Comparison of ENCODE assay signal across 17 cellular contexts in the genomic region with DNA sequence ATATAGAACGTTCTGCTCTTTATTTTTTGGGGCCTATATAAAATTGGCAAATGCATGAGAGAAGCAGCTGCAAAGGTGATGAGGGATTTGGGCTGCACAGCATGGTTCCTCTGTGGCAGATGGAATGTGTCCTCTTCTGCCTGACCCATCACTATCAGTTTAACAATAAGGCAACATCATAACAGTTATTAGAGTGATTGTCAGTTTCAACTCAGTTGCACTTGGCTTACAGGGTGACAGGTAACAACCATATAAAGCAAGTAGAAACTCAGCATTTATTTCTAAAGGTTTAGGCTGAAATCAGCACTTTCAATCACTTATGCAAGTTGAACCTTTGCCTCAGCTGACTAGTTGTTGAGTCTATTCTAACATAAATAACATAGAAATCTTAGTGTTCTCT.
"Had no signal": no experiment of that assay in that cellular context is flagged by ENCODE, and none has a peak within 500 bp of the region (broad histone marks: within the 10 kb centered on the region; RNA-seq: fewer than 3 reads in every experiment).

No MANE protein-coding gene starts in this region.

- H3K4me1 ChIP-seq: esophagus squamous epithelium, neural progenitor cell, suprapubic skin, thyroid gland had no signal

- DNase-seq: effector memory CD8-positive, alpha-beta T cell; esophagus squamous epithelium; foreskin fibroblast; glutamatergic neuron; islet precursor cell; natural killer cell; nucleus accumbens; ovary; right cardiac atrium; small intestine; stimulated activated CD4-positive, alpha-beta T cell treated with anti-CD3 and anti-CD28 coated beads, Interleukin-2, amount 100 ng/mL, for 48 hours; stimulated activated naive CD4-positive, alpha-beta T cell treated with Interleukin-2 at 50 U/mL for 16 hours; thyroid gland had no signal

- H3K4me3 ChIP-seq: esophagus squamous epithelium, gastroesophageal sphincter, neural progenitor cell, ovary, suprapubic skin, thyroid gland had no signal

- H3K9me3 ChIP-seq: esophagus squamous epithelium, gastroesophageal sphincter, ovary, suprapubic skin, thyroid gland had no signal

- H3K27ac ChIP-seq: esophagus squamous epithelium, gastroesophageal sphincter, neural progenitor cell, ovary, suprapubic skin, thyroid gland had no signal

- H3K27me3 ChIP-seq: esophagus squamous epithelium, gastroesophageal sphincter, neural progenitor cell, ovary, suprapubic skin, thyroid gland had no signal

- ATAC-seq: effector memory CD8-positive, alpha-beta T cell; gastroesophageal sphincter; left lobe of liver; natural killer cell; right cardiac atrium had no signal

- H3K36me3 ChIP-seq: esophagus squamous epithelium, gastroesophageal sphincter, neural progenitor cell, ovary, suprapubic skin, thyroid gland had no signal
